In genomic region chr2:223762853-223763252, GRCh38 we compare ENCODE assay signal across 13 cellular contexts.
DNase-seq lines count a peak whose midpoint lies in the region; TF ChIP-seq lines count a peak whose summit lies in the region.
"Had no signal": no experiment of that assay in that cellular context is flagged by ENCODE, and none has a peak within 500 bp of the region (broad histone marks: within the 10 kb centered on the region; RNA-seq: fewer than 3 reads in every experiment).

No MANE protein-coding gene starts in this region.

- H3K9me3 Mint-ChIP-seq in HFFc6 (no peaks in the 10 kb centered on the region), mesothelial cell of epicardium (peaks cover 6% of the 10 kb centered on the region)

- no peak for TF ChIP-seq CTCF in HFFc6 (IDR thresholded peaks at IDR 0.05)
- no peak for TF ChIP-seq CTCF in astrocyte of the cerebellum (IDR thresholded peaks at IDR 0.05; ENCODE audit: low read depth, low read length, missing control alignments)
- TF ChIP-seq CTCF in mesothelial cell of epicardium (IDR thresholded peaks at IDR 0.05; ENCODE audit: unreplicated experiment), result no peak

- H3K4me1 Mint-ChIP-seq in HFFc6 (ENCODE audit: low read depth), result peaks cover 23% of the 10 kb centered on the region
- peaks cover 48% of the 10 kb centered on the region for H3K4me1 Mint-ChIP-seq in mesothelial cell of epicardium

- no peak overlapping the region for H3K27ac Mint-ChIP-seq in HFFc6
- peak overlapping the region; percentile 90 for H3K27ac Mint-ChIP-seq in mesothelial cell of epicardium
- H3K27ac Mint-ChIP-seq: activated B cell treated with CpG ODN at 0.5 μM for 24 hours had no signal

- in situ Hi-C loops in astrocyte of the cerebellum (cut with HindIII; ENCODE audit: low sequenced_read_pairs), result loop anchor here (5.0 kb wide), 1 partner anchor 49 kb away; no protein-coding TSS in a partner anchor

- DNase-seq in EH (ENCODE audit: low read depth), result peak; percentile 33
- DNase-seq in HFFc6, result peak; percentile 12
- peak; percentile 16 for DNase-seq in astrocyte of the cerebellum (ENCODE audit: low read depth)
- DNase-seq in mesothelial cell of epicardium (ENCODE audit: low spot score in 2 of 2, unreplicated experiment in 2 of 2), result no peak
- DNase-seq in NCI-H2171 treated with DMSO at 0.1 percent for 48 hours (lab: John Stamatoyannopoulos, UW), result no peak
- DNase-seq in GDM1 (lab: John Stamatoyannopoulos, UW), result no peak
- no peak for DNase-seq in NCI-H1694 (lab: John Stamatoyannopoulos, UW)
- DNase-seq: activated B cell treated with CpG ODN at 0.5 μM for 24 hours, adrenal gland, KBM-7, kidney glomerular epithelial cell, NCI-H1694 treated with DMSO at 0.1 percent for 48 hours had no signal

- no peak overlapping the region for H3K4me3 Mint-ChIP-seq in HFFc6
- no peak overlapping the region for H3K4me3 Mint-ChIP-seq in mesothelial cell of epicardium
- H3K4me3 Mint-ChIP-seq: activated B cell treated with CpG ODN at 0.5 μM for 24 hours, neural crest cell had no signal

- H3K36me3 Mint-ChIP-seq in HFFc6 (ENCODE audit: low read depth), result peaks cover 4% of the 10 kb centered on the region; the same call in 1 of the 2 replicates
- peaks cover 17% of the 10 kb centered on the region for H3K36me3 Mint-ChIP-seq in mesothelial cell of epicardium

- no peak overlapping the region for H3K4me3 ChIP-seq in astrocyte of the cerebellum (ENCODE audit: low read depth, low read length)
- H3K4me3 ChIP-seq: adrenal gland had no signal

- H3K27me3 Mint-ChIP-seq in HFFc6 (ENCODE audit: insufficient read depth), result peaks cover 3% of the 10 kb centered on the region
- H3K27me3 Mint-ChIP-seq in mesothelial cell of epicardium (ENCODE audit: low read depth), result no peaks in the 10 kb centered on the region
- H3K27me3 Mint-ChIP-seq: activated B cell treated with CpG ODN at 0.5 μM for 24 hours had no signal

Comparison
In these comparisons a context has a peak if more than half of its experiments do, and no peak if none do; other contexts are left out.
1. DNase-seq: peak in EH (single experiment), HFFc6 (single experiment) and astrocyte of the cerebellum (single experiment); none in mesothelial cell of epicardium (0 of 2), NCI-H2171 treated with DMSO at 0.1 percent for 48 hours (single experiment), GDM1 (single experiment) and NCI-H1694 (single experiment).